ENCODE assay signal across 1 cellular context in the genomic region with DNA sequence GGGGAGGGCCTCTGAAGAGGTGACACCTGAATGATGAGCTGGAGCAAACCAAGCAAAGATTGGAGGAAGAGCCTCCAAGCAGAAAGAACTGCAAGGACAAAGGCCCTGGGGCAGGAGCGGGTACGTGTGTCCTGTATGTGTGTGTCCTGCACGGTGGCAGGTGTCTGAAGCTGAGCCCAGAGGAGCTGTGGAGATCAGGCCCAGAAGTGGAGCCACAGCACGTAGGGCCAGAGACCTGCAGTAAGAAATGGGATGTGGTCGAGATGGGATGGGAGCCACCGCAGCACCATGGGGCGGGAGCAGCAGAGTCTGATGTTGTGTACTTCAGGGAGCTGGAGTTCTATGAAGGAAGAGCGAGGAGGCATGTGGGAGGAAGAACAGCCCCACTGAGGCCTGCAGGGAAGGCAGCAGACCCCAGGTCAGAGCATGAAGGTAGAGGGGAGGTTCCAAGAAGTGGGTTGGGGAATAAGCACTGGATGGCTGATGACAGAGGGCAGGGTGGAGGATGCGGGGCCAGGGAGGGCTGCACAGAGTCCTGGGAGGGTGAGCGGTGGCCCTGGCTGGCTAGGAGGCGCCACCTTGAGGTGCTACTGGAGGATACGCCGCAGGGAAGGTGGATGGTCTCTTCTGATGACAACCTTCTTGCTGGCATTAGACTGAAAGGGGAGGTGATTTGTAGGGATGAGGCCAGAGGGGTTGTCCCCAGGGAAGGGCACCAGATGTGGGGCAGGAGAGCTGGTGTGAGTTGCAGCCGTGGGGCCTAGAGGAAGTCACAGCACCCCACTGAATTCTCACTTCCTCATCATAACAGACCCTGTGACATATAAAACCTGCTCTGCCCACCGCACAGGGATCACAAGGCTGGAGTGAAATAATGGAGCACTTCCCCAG.
TF ChIP-seq lines count a peak whose summit lies in the region.

No MANE protein-coding gene starts in this region.

TF ChIP-seq in HepG2, 621 proteins besides CTCF, POLR2A, EP300 and RAD21 (continued from another document and continues in another):
- TF ChIP-seq, protein P1, sequence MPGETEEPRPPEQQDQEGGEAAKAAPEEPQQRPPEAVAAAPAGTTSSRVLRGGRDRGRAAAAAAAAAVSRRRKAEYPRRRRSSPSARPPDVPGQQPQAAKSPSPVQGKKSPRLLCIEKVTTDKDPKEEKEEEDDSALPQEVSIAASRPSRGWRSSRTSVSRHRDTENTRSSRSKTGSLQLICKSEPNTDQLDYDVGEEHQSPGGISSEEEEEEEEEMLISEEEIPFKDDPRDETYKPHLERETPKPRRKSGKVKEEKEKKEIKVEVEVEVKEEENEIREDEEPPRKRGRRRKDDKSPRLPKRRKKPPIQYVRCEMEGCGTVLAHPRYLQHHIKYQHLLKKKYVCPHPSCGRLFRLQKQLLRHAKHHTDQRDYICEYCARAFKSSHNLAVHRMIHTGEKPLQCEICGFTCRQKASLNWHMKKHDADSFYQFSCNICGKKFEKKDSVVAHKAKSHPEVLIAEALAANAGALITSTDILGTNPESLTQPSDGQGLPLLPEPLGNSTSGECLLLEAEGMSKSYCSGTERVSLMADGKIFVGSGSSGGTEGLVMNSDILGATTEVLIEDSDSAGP (CRISPR knock-in tag; IDR thresholded peaks at IDR 0.05; ENCODE audit: borderline replicate concordance), result peak; percentile 75; the same call in 1 of the 2 replicates
- TF ChIP-seq, protein P2, sequence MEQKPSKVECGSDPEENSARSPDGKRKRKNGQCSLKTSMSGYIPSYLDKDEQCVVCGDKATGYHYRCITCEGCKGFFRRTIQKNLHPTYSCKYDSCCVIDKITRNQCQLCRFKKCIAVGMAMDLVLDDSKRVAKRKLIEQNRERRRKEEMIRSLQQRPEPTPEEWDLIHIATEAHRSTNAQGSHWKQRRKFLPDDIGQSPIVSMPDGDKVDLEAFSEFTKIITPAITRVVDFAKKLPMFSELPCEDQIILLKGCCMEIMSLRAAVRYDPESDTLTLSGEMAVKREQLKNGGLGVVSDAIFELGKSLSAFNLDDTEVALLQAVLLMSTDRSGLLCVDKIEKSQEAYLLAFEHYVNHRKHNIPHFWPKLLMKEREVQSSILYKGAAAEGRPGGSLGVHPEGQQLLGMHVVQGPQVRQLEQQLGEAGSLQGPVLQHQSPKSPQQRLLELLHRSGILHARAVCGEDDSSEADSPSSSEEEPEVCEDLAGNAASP (CRISPR knock-in tag; IDR thresholded peaks at IDR 0.05; ENCODE audit: borderline replicate concordance), result 0 out of 2 replicates have a peak, but pooled peaks have one; percentile 47
- no peak for TF ChIP-seq HNRNPLL (IDR thresholded peaks at IDR 0.05; ENCODE audit: low read depth, low read length, poor library complexity, severe bottlenecking)
- TF ChIP-seq ZMYM2 (CRISPR knock-in tag; IDR thresholded peaks at IDR 0.05), result peak; percentile 56; the same call in 1 of the 2 replicates
- TF ChIP-seq, protein P3, sequence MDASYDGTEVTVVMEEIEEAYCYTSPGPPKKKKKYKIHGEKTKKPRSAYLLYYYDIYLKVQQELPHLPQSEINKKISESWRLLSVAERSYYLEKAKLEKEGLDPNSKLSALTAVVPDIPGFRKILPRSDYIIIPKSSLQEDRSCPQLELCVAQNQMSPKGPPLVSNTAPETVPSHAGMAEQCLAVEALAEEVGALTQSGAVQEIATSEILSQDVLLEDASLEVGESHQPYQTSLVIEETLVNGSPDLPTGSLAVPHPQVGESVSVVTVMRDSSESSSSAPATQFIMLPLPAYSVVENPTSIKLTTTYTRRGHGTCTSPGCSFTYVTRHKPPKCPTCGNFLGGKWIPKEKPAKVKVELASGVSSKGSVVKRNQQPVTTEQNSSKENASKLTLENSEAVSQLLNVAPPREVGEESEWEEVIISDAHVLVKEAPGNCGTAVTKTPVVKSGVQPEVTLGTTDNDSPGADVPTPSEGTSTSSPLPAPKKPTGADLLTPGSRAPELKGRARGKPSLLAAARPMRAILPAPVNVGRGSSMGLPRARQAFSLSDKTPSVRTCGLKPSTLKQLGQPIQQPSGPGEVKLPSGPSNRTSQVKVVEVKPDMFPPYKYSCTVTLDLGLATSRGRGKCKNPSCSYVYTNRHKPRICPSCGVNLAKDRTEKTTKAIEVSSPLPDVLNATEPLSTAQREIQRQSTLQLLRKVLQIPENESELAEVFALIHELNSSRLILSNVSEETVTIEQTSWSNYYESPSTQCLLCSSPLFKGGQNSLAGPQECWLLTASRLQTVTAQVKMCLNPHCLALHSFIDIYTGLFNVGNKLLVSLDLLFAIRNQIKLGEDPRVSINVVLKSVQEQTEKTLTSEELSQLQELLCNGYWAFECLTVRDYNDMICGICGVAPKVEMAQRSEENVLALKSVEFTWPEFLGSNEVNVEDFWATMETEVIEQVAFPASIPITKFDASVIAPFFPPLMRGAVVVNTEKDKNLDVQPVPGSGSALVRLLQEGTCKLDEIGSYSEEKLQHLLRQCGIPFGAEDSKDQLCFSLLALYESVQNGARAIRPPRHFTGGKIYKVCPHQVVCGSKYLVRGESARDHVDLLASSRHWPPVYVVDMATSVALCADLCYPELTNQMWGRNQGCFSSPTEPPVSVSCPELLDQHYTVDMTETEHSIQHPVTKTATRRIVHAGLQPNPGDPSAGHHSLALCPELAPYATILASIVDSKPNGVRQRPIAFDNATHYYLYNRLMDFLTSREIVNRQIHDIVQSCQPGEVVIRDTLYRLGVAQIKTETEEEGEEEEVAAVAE (CRISPR knock-in tag; IDR thresholded peaks at IDR 0.05; ENCODE audit: borderline replicate concordance), result no peak
- no peak for TF ChIP-seq ZNF337 (CRISPR knock-in tag; IDR thresholded peaks at IDR 0.05; ENCODE audit: borderline replicate concordance, low read depth)
- no peak for TF ChIP-seq ZNF546 (CRISPR knock-in tag; conservative IDR thresholded peaks at IDR 0.05)
- TF ChIP-seq ZNF138 (CRISPR knock-in tag; IDR thresholded peaks at IDR 0.05; ENCODE audit: low read depth), result no peak
- TF ChIP-seq, protein P4, sequence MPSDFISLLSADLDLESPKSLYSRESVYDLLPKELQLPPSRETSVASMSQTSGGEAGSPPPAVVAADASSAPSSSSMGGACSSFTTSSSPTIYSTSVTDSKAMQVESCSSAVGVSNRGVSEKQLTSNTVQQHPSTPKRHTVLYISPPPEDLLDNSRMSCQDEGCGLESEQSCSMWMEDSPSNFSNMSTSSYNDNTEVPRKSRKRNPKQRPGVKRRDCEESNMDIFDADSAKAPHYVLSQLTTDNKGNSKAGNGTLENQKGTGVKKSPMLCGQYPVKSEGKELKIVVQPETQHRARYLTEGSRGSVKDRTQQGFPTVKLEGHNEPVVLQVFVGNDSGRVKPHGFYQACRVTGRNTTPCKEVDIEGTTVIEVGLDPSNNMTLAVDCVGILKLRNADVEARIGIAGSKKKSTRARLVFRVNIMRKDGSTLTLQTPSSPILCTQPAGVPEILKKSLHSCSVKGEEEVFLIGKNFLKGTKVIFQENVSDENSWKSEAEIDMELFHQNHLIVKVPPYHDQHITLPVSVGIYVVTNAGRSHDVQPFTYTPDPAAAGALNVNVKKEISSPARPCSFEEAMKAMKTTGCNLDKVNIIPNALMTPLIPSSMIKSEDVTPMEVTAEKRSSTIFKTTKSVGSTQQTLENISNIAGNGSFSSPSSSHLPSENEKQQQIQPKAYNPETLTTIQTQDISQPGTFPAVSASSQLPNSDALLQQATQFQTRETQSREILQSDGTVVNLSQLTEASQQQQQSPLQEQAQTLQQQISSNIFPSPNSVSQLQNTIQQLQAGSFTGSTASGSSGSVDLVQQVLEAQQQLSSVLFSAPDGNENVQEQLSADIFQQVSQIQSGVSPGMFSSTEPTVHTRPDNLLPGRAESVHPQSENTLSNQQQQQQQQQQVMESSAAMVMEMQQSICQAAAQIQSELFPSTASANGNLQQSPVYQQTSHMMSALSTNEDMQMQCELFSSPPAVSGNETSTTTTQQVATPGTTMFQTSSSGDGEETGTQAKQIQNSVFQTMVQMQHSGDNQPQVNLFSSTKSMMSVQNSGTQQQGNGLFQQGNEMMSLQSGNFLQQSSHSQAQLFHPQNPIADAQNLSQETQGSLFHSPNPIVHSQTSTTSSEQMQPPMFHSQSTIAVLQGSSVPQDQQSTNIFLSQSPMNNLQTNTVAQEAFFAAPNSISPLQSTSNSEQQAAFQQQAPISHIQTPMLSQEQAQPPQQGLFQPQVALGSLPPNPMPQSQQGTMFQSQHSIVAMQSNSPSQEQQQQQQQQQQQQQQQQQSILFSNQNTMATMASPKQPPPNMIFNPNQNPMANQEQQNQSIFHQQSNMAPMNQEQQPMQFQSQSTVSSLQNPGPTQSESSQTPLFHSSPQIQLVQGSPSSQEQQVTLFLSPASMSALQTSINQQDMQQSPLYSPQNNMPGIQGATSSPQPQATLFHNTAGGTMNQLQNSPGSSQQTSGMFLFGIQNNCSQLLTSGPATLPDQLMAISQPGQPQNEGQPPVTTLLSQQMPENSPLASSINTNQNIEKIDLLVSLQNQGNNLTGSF (CRISPR knock-in tag; IDR thresholded peaks at IDR 0.05), result no peak
- TF ChIP-seq PBX3 (CRISPR knock-in tag; IDR thresholded peaks at IDR 0.05; ENCODE audit: borderline replicate concordance), result no peak
- TF ChIP-seq SUZ12 (IDR thresholded peaks at IDR 0.05; ENCODE audit: low read depth, low read length), result no peak
- TF ChIP-seq ARNTL (CRISPR knock-in tag; IDR thresholded peaks at IDR 0.05), result no peak
- no peak for TF ChIP-seq ZZZ3 (CRISPR knock-in tag; IDR thresholded peaks at IDR 0.05; ENCODE audit: borderline replicate concordance)
- no peak for TF ChIP-seq TFE3 (CRISPR knock-in tag; IDR thresholded peaks at IDR 0.05)
- TF ChIP-seq PCBP1 (IDR thresholded peaks at IDR 0.05; ENCODE audit: borderline replicate concordance, low read depth, low read length), result no peak
- no peak for TF ChIP-seq AGO1 (IDR thresholded peaks at IDR 0.05; ENCODE audit: low read depth, low read length, poor library complexity, severe bottlenecking)
- 0 out of 2 replicates have a peak, but pooled peaks have one; percentile 40 for TF ChIP-seq MXD4 (CRISPR knock-in tag; IDR thresholded peaks at IDR 0.05)
- no peak for TF ChIP-seq ZC3H4 (CRISPR knock-in tag; IDR thresholded peaks at IDR 0.05; ENCODE audit: borderline replicate concordance)
- no peak for TF ChIP-seq ZNF703 (CRISPR knock-in tag; IDR thresholded peaks at IDR 0.05; ENCODE audit: borderline replicate concordance)
- TF ChIP-seq KLF9 (CRISPR knock-in tag; IDR thresholded peaks at IDR 0.05; ENCODE audit: low read depth), result no peak
